Comparison of ENCODE assay signal across 1 cellular context in the genomic region with DNA sequence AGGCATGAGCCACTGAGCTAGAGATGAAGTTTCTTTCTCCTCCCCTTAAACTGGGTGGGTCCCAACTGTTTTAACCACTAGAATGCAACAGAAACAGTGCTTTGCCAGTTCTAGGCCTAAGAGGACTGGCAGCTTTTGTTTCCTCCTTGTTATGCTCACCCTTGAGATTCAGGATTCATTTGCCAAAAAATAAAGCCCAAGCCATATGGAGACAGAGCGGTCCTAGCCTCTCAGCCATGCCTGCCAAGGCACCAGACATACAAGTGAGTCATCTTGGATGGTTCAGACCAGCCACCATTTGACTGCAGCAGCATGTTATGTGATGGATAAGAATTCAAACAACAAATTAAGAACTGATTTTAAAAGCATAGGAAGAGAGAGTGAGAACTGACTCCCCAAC.
TF ChIP-seq lines count a peak whose summit lies in the region.

No MANE protein-coding gene starts in this region.

TF ChIP-seq in SK-N-SH treated with all-trans-retinoic acid at 6 μM for 48 hours, 23 proteins besides CTCF, POLR2A, EP300 and RAD21 (continued from another document):
- TF ChIP-seq, protein P1, sequence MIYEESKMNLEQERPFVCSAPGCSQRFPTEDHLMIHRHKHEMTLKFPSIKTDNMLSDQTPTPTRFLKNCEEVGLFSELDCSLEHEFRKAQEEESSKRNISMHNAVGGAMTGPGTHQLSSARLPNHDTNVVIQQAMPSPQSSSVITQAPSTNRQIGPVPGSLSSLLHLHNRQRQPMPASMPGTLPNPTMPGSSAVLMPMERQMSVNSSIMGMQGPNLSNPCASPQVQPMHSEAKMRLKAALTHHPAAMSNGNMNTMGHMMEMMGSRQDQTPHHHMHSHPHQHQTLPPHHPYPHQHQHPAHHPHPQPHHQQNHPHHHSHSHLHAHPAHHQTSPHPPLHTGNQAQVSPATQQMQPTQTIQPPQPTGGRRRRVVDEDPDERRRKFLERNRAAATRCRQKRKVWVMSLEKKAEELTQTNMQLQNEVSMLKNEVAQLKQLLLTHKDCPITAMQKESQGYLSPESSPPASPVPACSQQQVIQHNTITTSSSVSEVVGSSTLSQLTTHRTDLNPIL (CRISPR knock-in tag; IDR thresholded peaks at IDR 0.05; ENCODE audit: low read depth): no peak
- TF ChIP-seq POU6F1 (CRISPR knock-in tag; IDR thresholded peaks at IDR 0.05; ENCODE audit: borderline replicate concordance, low read depth): no peak
- no peak for TF ChIP-seq ISL1 (CRISPR knock-in tag; IDR thresholded peaks at IDR 0.05)
- TF ChIP-seq RARB (CRISPR knock-in tag; IDR thresholded peaks at IDR 0.05): no peak
- TF ChIP-seq PPARA (CRISPR knock-in tag; IDR thresholded peaks at IDR 0.05; ENCODE audit: borderline replicate concordance): no peak
- TF ChIP-seq CSDC2 (CRISPR knock-in tag; IDR thresholded peaks at IDR 0.05): no peak
